Comparison of ENCODE assay signal across 1 cellular context in the genomic region with DNA sequence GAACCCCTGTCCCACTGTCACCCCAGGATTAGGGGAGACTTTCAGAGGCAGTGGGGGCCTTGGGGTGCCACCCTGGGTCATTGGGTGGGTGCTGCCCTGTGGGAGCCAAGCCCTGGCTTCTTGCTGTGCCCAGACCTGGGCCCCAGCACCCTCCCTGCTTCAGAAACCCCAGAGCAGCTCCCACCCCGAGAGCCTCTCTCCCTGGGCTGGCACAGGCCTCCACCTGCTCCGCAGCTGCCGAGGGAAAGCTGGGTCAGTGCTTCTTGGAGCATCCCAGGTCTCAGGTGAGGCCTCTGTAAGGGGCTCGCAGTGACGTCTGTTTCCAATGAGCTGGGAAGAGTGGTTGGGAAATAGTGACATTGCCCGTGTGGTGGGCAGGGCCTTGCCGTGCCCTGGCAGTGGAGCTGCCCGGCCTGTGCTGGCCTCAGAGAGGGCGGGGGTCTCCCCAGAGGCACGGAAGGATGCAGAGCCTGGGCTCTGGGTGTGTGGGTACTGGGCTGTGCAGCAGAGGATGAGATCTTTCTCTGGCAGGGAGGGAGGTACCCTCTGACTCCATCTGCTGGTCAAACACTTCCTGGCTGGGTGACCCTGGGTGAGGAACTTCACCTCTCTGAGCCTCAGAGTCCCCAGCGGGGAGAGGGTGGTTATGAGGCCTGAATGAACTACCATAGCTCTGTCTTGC.
TF ChIP-seq lines count a peak whose summit lies in the region.

No MANE protein-coding gene starts in this region.

TF ChIP-seq in GM12878, 131 proteins besides CTCF, POLR2A, EP300 and RAD21:
- TF ChIP-seq POLR2AphosphoS2 (IDR thresholded peaks at IDR 0.05; ENCODE audit: low read depth, low read length) = no peak
- TF ChIP-seq SP1 (IDR thresholded peaks at IDR 0.05; ENCODE audit: low read depth, low read length) = no peak
- TF ChIP-seq SMARCA5 (IDR thresholded peaks at IDR 0.05) = peak; percentile 93
- TF ChIP-seq SMC3 (IDR thresholded peaks at IDR 0.05; ENCODE audit: borderline replicate concordance, low read length) = peak; percentile 18; the same call in 1 of the 2 replicates
